30 cellular contexts compared by ENCODE assay signal in genomic region chr2:114089636-114090325, GRCh38.
DNase-seq lines count a peak whose midpoint lies in the region; ATAC-seq and TF ChIP-seq lines count a peak whose summit lies in the region.
"Had no signal": no experiment of that assay in that cellular context is flagged by ENCODE, and none has a peak within 500 bp of the region (broad histone marks: within the 10 kb centered on the region; RNA-seq: fewer than 3 reads in every experiment).

No MANE protein-coding gene starts in this region.

- no peak overlapping the region for H3K9ac ChIP-seq in trophoblast cell (ENCODE audit: low read length)
- H3K9ac ChIP-seq: BLaER1 had no signal

- no CpG with 5 or more reads among the region's 9 CpGs for WGBS in trophoblast cell (ENCODE audit: extremely low coverage, insufficient coverage, insufficient read length)
- 77 to 83% (median 79%) methylated on average over 9 of the region's 9 CpGs for WGBS in ovary, 3 donors

- TF ChIP-seq POLR2A in ovary (IDR thresholded peaks at IDR 0.05) = no peak

- ATAC-seq in GM18870 (IDR thresholded peaks at IDR 0.05; ENCODE audit: unreplicated experiment) = no peak
- ATAC-seq: A549; activated CD4-positive, alpha-beta T cell treated with anti-CD3 and anti-CD28 coated beads for 36 hours; activated CD8-positive, alpha-beta T cell treated with anti-CD3 and anti-CD28 coated beads for 36 hours; body of pancreas; effector memory CD8-positive, alpha-beta T cell; naive thymus-derived CD4-positive, alpha-beta T cell; stimulated activated effector memory CD8-positive, alpha-beta T cell treated with anti-CD3 and anti-CD28 coated beads, Interleukin-12 subunit alpha, Interleukin-12 subunit beta, amount 100 ng/mL, for 72 hours had no signal

- no peak overlapping the region for H4K91ac ChIP-seq in trophoblast cell (ENCODE audit: low read depth, low read length)

- H3K18ac ChIP-seq in trophoblast cell (ENCODE audit: low read length) = no peak overlapping the region

- H3K9me3 ChIP-seq in trophoblast cell (ENCODE audit: insufficient read depth, low read depth, low read length) = no peaks in the 10 kb centered on the region
- no peaks in the 10 kb centered on the region for H3K9me3 ChIP-seq in ovary
- H3K9me3 ChIP-seq: A549, adrenal gland, body of pancreas, neutrophil, Peyer's patch, upper lobe of left lung had no signal

- intact Hi-C loops in ovary (cut with DNase I) = no loop called here

- no peak overlapping the region for H2BK12ac ChIP-seq in trophoblast cell (ENCODE audit: low read length)

- H2AFZ ChIP-seq in trophoblast cell (ENCODE audit: insufficient read depth, low read length, poor library complexity) = no peak overlapping the region

- no peak overlapping the region for H4K8ac ChIP-seq in trophoblast cell (ENCODE audit: low read depth, low read length)

- H3K4me2 ChIP-seq in trophoblast cell (ENCODE audit: low read length) = no peak overlapping the region
- H3K4me2 ChIP-seq: A549, BLaER1 had no signal

- H3K4ac ChIP-seq in trophoblast cell (ENCODE audit: low read depth, low read length) = no peak overlapping the region

- no peak for TF ChIP-seq EP300 in ovary (IDR thresholded peaks at IDR 0.05)

- no peak overlapping the region for H3K14ac ChIP-seq in trophoblast cell (ENCODE audit: low read length)

- no peak overlapping the region for H3K27ac ChIP-seq in trophoblast cell (ENCODE audit: low read depth, low read length)
- H3K27ac ChIP-seq in ovary = no peak overlapping the region
- H3K27ac ChIP-seq: A549, adrenal gland, BLaER1, body of pancreas, neutrophil, Peyer's patch, upper lobe of left lung had no signal

- H3K36me3 ChIP-seq in trophoblast cell (ENCODE audit: control insufficient read depth in 1 of 2, insufficient read depth in 2 of 2, low read length in 2 of 2) = no peaks in the 10 kb centered on the region
- no peaks in the 10 kb centered on the region for H3K36me3 ChIP-seq in ovary
- H3K36me3 ChIP-seq: adrenal gland, BLaER1, neutrophil, Peyer's patch, upper lobe of left lung had no signal

- no peak overlapping the region for H2BK5ac ChIP-seq in trophoblast cell (ENCODE audit: low read depth, low read length, poor library complexity)

- no peak for TF ChIP-seq CTCF in ovary (IDR thresholded peaks at IDR 0.05)

- H3K27me3 ChIP-seq in trophoblast cell (ENCODE audit: insufficient read depth, low read length) = no peaks in the 10 kb centered on the region
- H3K27me3 ChIP-seq in ovary = no peaks in the 10 kb centered on the region
- H3K27me3 ChIP-seq: adrenal gland, BLaER1, body of pancreas, neutrophil, Peyer's patch, upper lobe of left lung had no signal

- H3K23ac ChIP-seq in trophoblast cell (ENCODE audit: low read length) = no peak overlapping the region

- no peaks in the 10 kb centered on the region for H3K79me1 ChIP-seq in trophoblast cell (ENCODE audit: low read length)

- H2BK120ac ChIP-seq in trophoblast cell (ENCODE audit: insufficient read depth, low read length, poor library complexity) = no peak overlapping the region

- H4K12ac ChIP-seq in trophoblast cell (ENCODE audit: low read depth, low read length) = no peak overlapping the region

- H2AK5ac ChIP-seq in trophoblast cell (ENCODE audit: low read length) = no peak overlapping the region

- H3K4me3 ChIP-seq in trophoblast cell (ENCODE audit: low read depth, low read length) = no peak overlapping the region
- H3K4me3 ChIP-seq in ovary = no peak overlapping the region
- H3K4me3 ChIP-seq: A549, adrenal gland, BLaER1, body of pancreas, Peyer's patch, upper lobe of left lung had no signal

- H3K4me1 ChIP-seq in trophoblast cell (ENCODE audit: control insufficient read depth in 1 of 2, insufficient read depth in 2 of 2, low read length in 2 of 2) (no peaks in the 10 kb centered on the region), ovary (ENCODE audit: insufficient read depth) (no peaks in the 10 kb centered on the region)
- H3K4me1 ChIP-seq: A549, adrenal gland, BLaER1, body of pancreas, Peyer's patch, upper lobe of left lung had no signal

- H3K79me2 ChIP-seq in trophoblast cell (ENCODE audit: control insufficient read depth, insufficient read depth, low read length, poor library complexity) = no peaks in the 10 kb centered on the region

- peak; percentile 28 for DNase-seq in AG08396 (ENCODE audit: low spot score)
- DNase-seq in GM03348 (ENCODE audit: low spot score) = peak; percentile 54
- DNase-seq in SW480 (ENCODE audit: low spot score) = peak; percentile 48
- peak; percentile 35 to 57 for DNase-seq in trophoblast cell
- DNase-seq in nucleus accumbens (lab: John Stamatoyannopoulos, UW) = no peak
- no peak for DNase-seq in ovary
- DNase-seq in ureter (ENCODE audit: low spot score) = no peak
- DNase-seq: activated CD4-positive, alpha-beta T cell treated with anti-CD3 and anti-CD28 coated beads for 36 hours; activated CD8-positive, alpha-beta T cell treated with anti-CD3 and anti-CD28 coated beads for 36 hours; activated naive CD4-positive, alpha-beta T cell treated with anti-CD3 and anti-CD28 coated beads for 36 hours; adrenal gland; body of pancreas; effector memory CD8-positive, alpha-beta T cell; foreskin fibroblast; GOT3; head of caudate nucleus; KBM-7; MM.1S; naive thymus-derived CD4-positive, alpha-beta T cell; NCI-H1417 treated with DMSO at 0.1 percent for 48 hours; NCI-H2029 treated with DMSO at 0.1 percent for 48 hours; NCI-H526 treated with DMSO at 0.1 percent for 48 hours; Peyer's patch; T-helper 9 cell; upper lobe of left lung had no signal

Comparison
In these comparisons a context has a peak if more than half of its experiments do, and no peak if none do; other contexts are left out.
1. DNase-seq: peak in AG08396 (single experiment), GM03348 (single experiment), SW480 (single experiment) and trophoblast cell (2 of 2); none in nucleus accumbens (0 of 56), ovary (0 of 5) and ureter (single experiment).